Comparison of ENCODE assay signal across 16 cellular contexts in the genomic region with DNA sequence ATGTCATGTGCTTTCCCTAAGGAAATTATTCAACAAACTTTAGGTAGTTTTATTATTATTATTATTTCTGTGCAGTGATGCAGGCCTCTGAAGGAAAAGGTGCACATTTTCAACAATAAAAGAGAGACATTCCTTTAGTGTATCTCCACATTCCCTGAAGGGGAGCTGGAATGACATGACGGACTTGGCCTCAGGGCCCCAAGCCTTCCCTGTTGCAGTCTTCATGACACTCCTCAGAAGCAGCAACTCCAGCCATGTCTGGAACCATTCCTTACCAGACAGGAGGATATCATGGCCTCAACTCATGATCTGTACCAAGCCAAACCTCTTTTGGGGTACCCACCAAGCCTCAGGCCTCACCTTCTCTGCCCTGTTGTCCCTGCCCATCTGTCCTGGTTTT. TPM values are rescaled to one million over a fixed set of nuclear protein-coding genes. Genes with fewer than 3 reads are reported as not detected.
DNase-seq lines count a peak whose midpoint lies in the region; ATAC-seq and TF ChIP-seq lines count a peak whose summit lies in the region.
"Had no signal": no experiment of that assay in that cellular context is flagged by ENCODE, and none has a peak within 500 bp of the region (broad histone marks: within the 10 kb centered on the region; RNA-seq: fewer than 3 reads in every experiment).

No MANE protein-coding gene starts in this region.

- no peaks in the 10 kb centered on the region for H3K36me3 ChIP-seq in parathyroid adenoma (ENCODE audit: control insufficient read depth, insufficient read depth, low read length)
- H3K36me3 ChIP-seq: BLaER1 treated with 17β-estradiol and CSF1 and Interleukin-3, amounts not matched to agents 10 nM and 100 nM had no signal

- intact Hi-C loops in natural killer cell (cut with micrococcal nuclease), result no loop called here

- H3K4me3 Mint-ChIP-seq in activated CD4-positive, alpha-beta T cell treated with anti-CD3 and anti-CD28 coated beads, Interleukin-2, amount 10 ng/mL, durations not matched to agents 7 days and 5 days, result no peak overlapping the region
- no peak overlapping the region for H3K4me3 Mint-ChIP-seq in natural killer cell treated with Interleukin-12 subunit alpha and Interleukin-12 subunit beta and Interleukin-15 and Interleukin-18, amount 100 ng/mL, for 72 hours
- no peak overlapping the region for H3K4me3 Mint-ChIP-seq in natural killer cell
- H3K4me3 Mint-ChIP-seq: CD4-positive, CD25-positive, alpha-beta regulatory T cell; HFFc6 had no signal

- peak overlapping the region; percentile 60 for H2AFZ ChIP-seq in parathyroid adenoma

- H3K27ac Mint-ChIP-seq in activated CD4-positive, alpha-beta T cell treated with anti-CD3 and anti-CD28 coated beads, Interleukin-2, amount 10 ng/mL, durations not matched to agents 7 days and 5 days, result peak overlapping the region; percentile 1
- H3K27ac Mint-ChIP-seq in natural killer cell treated with Interleukin-12 subunit alpha and Interleukin-12 subunit beta and Interleukin-15 and Interleukin-18, amount 100 ng/mL, for 72 hours, result peak overlapping the region; percentile 19 to 78
- H3K27ac Mint-ChIP-seq in natural killer cell, result no peak overlapping the region
- H3K27ac Mint-ChIP-seq: CD4-positive, CD25-positive, alpha-beta regulatory T cell; HFFc6 had no signal

- no peaks in the 10 kb centered on the region for H3K9me3 ChIP-seq in parathyroid adenoma (ENCODE audit: control insufficient read depth, low read length)
- H3K9me3 ChIP-seq: BLaER1 treated with 17β-estradiol and CSF1 and Interleukin-3, amounts not matched to agents 10 nM and 100 nM had no signal

- POLR2A ChIA-PET in activated CD4-positive, alpha-beta T cell treated with anti-CD3 and anti-CD28 coated beads, Interleukin-2, amount 10 ng/mL, durations not matched to agents 7 days and 5 days (lab: Charles Lee), result no interaction called here

- TF ChIP-seq CTCF in natural killer cell (IDR thresholded peaks at IDR 0.05) (no peak), parathyroid adenoma (IDR thresholded peaks at IDR 0.05) (no peak)

- H3K9me3 Mint-ChIP-seq in activated CD4-positive, alpha-beta T cell treated with anti-CD3 and anti-CD28 coated beads, Interleukin-2, amount 10 ng/mL, durations not matched to agents 7 days and 5 days, result no peaks in the 10 kb centered on the region
- no peaks in the 10 kb centered on the region for H3K9me3 Mint-ChIP-seq in natural killer cell treated with Interleukin-12 subunit alpha and Interleukin-12 subunit beta and Interleukin-15 and Interleukin-18, amount 100 ng/mL, for 72 hours
- no peaks in the 10 kb centered on the region for H3K9me3 Mint-ChIP-seq in natural killer cell
- H3K9me3 Mint-ChIP-seq: CD4-positive, CD25-positive, alpha-beta regulatory T cell; HFFc6 had no signal

- ATAC-seq in natural killer cell treated with Interleukin-12 subunit alpha and Interleukin-12 subunit beta and Interleukin-15 and Interleukin-18, amount 100 ng/mL, for 72 hours, result peak in 1 of 2 donors; percentile 13
- ATAC-seq in natural killer cell, result no peak

- CTCF ChIA-PET in activated CD4-positive, alpha-beta T cell treated with anti-CD3 and anti-CD28 coated beads, Interleukin-2, amount 10 ng/mL, durations not matched to agents 7 days and 5 days (lab: Charles Lee), result interaction anchor here (0.9 to 1.8 kb wide), 4 partner anchors 22 to 59 kb away, joined by 3 to 5 read pairs (median 4); no protein-coding TSS in a partner anchor

- no peaks in the 10 kb centered on the region for H3K36me3 Mint-ChIP-seq in activated CD4-positive, alpha-beta T cell treated with anti-CD3 and anti-CD28 coated beads, Interleukin-2, amount 10 ng/mL, durations not matched to agents 7 days and 5 days (ENCODE audit: low read depth)
- H3K36me3 Mint-ChIP-seq in natural killer cell treated with Interleukin-12 subunit alpha and Interleukin-12 subunit beta and Interleukin-15 and Interleukin-18, amount 100 ng/mL, for 72 hours, result no peaks in the 10 kb centered on the region
- H3K36me3 Mint-ChIP-seq in natural killer cell, result no peaks in the 10 kb centered on the region
- H3K36me3 Mint-ChIP-seq: CD4-positive, CD25-positive, alpha-beta regulatory T cell had no signal

- H3K27me3 ChIP-seq in parathyroid adenoma (ENCODE audit: control insufficient read depth, insufficient read depth, low read length), result no peaks in the 10 kb centered on the region

- no peaks in the 10 kb centered on the region for H3K79me2 ChIP-seq in parathyroid adenoma

- H3K4me3 ChIP-seq in parathyroid adenoma (ENCODE audit: low read depth, low read length), result no peak overlapping the region
- H3K4me3 ChIP-seq: BLaER1 treated with 17β-estradiol and CSF1 and Interleukin-3, amounts not matched to agents 10 nM and 100 nM had no signal

- no peak for DNase-seq in activated CD4-positive, alpha-beta T cell treated with anti-CD3 and anti-CD28 coated beads, Interleukin-2, amount 10 ng/mL, durations not matched to agents 7 days and 5 days
- no peak for DNase-seq in activated CD4-positive, alpha-beta T cell treated with anti-CD3 and anti-CD28 coated beads, Interleukin-2, amount 50 U/mL, for 1 hour
- DNase-seq in natural killer cell treated with Interleukin-12 subunit alpha and Interleukin-12 subunit beta and Interleukin-15 and Interleukin-18, amount 100 ng/mL, for 72 hours (ENCODE audit: low spot score), result no peak
- DNase-seq in natural killer cell (no peak), erythroblast (lab: John Stamatoyannopoulos, UW) (no peak), HK-2 (ENCODE audit: unreplicated experiment) (no peak)
- DNase-seq: ACHN; CD4-positive, CD25-positive, alpha-beta regulatory T cell; HCEC 1CT; HFFc6 had no signal

- H3K27ac ChIP-seq in parathyroid adenoma, result peak overlapping the region; percentile 22
- H3K27ac ChIP-seq: BLaER1 treated with 17β-estradiol and CSF1 and Interleukin-3, amounts not matched to agents 10 nM and 100 nM; HL-60 had no signal

- no peak overlapping the region for H3K4me2 ChIP-seq in parathyroid adenoma (ENCODE audit: low read length)

- TF ChIP-seq POLR2A in erythroblast (IDR thresholded peaks at IDR 0.05; ENCODE audit: low read length), result no peak

- H3K27me3 Mint-ChIP-seq in activated CD4-positive, alpha-beta T cell treated with anti-CD3 and anti-CD28 coated beads, Interleukin-2, amount 10 ng/mL, durations not matched to agents 7 days and 5 days, result peaks cover 27% of the 10 kb centered on the region
- H3K27me3 Mint-ChIP-seq in natural killer cell treated with Interleukin-12 subunit alpha and Interleukin-12 subunit beta and Interleukin-15 and Interleukin-18, amount 100 ng/mL, for 72 hours, result peaks cover under 1 to 19% of the 10 kb centered on the region in 2 donors
- H3K27me3 Mint-ChIP-seq in natural killer cell (ENCODE audit: low read depth in 2 of 2), result peaks cover 11 to 13% of the 10 kb centered on the region in 2 donors

- no peak overlapping the region for H3K9ac ChIP-seq in parathyroid adenoma
- H3K9ac ChIP-seq: BLaER1 treated with 17β-estradiol and CSF1 and Interleukin-3, amounts not matched to agents 10 nM and 100 nM had no signal

- H3K4me1 Mint-ChIP-seq in activated CD4-positive, alpha-beta T cell treated with anti-CD3 and anti-CD28 coated beads, Interleukin-2, amount 10 ng/mL, durations not matched to agents 7 days and 5 days, result peaks cover 30% of the 10 kb centered on the region
- peaks cover 19% of the 10 kb centered on the region in 2 donors for H3K4me1 Mint-ChIP-seq in natural killer cell treated with Interleukin-12 subunit alpha and Interleukin-12 subunit beta and Interleukin-15 and Interleukin-18, amount 100 ng/mL, for 72 hours (ENCODE audit: low read depth in 2 of 2)
- H3K4me1 Mint-ChIP-seq in natural killer cell, result no peaks in the 10 kb centered on the region

- peaks cover 19% of the 10 kb centered on the region for H3K4me1 ChIP-seq in parathyroid adenoma

RNA-seq across cellular contexts. Expression of a gene that starts 35.2 kb away (rescaled TPM):
- 10 to 100 TPM; 86.4 to 93.1 TPM for total RNA-seq in activated CD4-positive, alpha-beta T cell treated with anti-CD3 and anti-CD28 coated beads, Interleukin-2, amount 10 ng/mL, durations not matched to agents 7 days and 5 days
- total RNA-seq in natural killer cell treated with Interleukin-12 subunit alpha and Interleukin-12 subunit beta and Interleukin-15 and Interleukin-18, amount 100 ng/mL, for 72 hours, result 100 to 1,000 TPM in 1 of 2 donors, 10 to 100 TPM in 1; 90.4 to 135 TPM
- total RNA-seq in natural killer cell, result 100 to 1,000 TPM; 125 to 158 (median 146) TPM

RNA-seq across cellular contexts. Expression of a gene that starts 48.3 kb away (rescaled TPM):
- not detected for total RNA-seq in activated CD4-positive, alpha-beta T cell treated with anti-CD3 and anti-CD28 coated beads, Interleukin-2, amount 10 ng/mL, durations not matched to agents 7 days and 5 days
- total RNA-seq in natural killer cell treated with Interleukin-12 subunit alpha and Interleukin-12 subunit beta and Interleukin-15 and Interleukin-18, amount 100 ng/mL, for 72 hours, result not detected
- not detected for total RNA-seq in natural killer cell
- total RNA-seq: A172; CD4-positive, CD25-positive, alpha-beta regulatory T cell; Daoy; H4; HFFc6 had no signal

RNA-seq across cellular contexts. Expression of a gene that starts 51.8 kb away (rescaled TPM):
- total RNA-seq in activated CD4-positive, alpha-beta T cell treated with anti-CD3 and anti-CD28 coated beads, Interleukin-2, amount 10 ng/mL, durations not matched to agents 7 days and 5 days, result not detected
- total RNA-seq in natural killer cell treated with Interleukin-12 subunit alpha and Interleukin-12 subunit beta and Interleukin-15 and Interleukin-18, amount 100 ng/mL, for 72 hours, result not detected
- not detected for total RNA-seq in natural killer cell
- total RNA-seq: A172; CD4-positive, CD25-positive, alpha-beta regulatory T cell; Daoy; H4; HFFc6 had no signal

Comparison
In these comparisons a context has a peak if more than half of its experiments do, and no peak if none do; other contexts are left out.
1. H3K27ac Mint-ChIP-seq: peak in activated CD4-positive, alpha-beta T cell treated with anti-CD3 and anti-CD28 coated beads, Interleukin-2, amount 10 ng/mL, durations not matched to agents 7 days and 5 days (single experiment) and natural killer cell treated with Interleukin-12 subunit alpha and Interleukin-12 subunit beta and Interleukin-15 and Interleukin-18, amount 100 ng/mL, for 72 hours (2 of 2); none in natural killer cell (0 of 2).